In the genomic region with DNA sequence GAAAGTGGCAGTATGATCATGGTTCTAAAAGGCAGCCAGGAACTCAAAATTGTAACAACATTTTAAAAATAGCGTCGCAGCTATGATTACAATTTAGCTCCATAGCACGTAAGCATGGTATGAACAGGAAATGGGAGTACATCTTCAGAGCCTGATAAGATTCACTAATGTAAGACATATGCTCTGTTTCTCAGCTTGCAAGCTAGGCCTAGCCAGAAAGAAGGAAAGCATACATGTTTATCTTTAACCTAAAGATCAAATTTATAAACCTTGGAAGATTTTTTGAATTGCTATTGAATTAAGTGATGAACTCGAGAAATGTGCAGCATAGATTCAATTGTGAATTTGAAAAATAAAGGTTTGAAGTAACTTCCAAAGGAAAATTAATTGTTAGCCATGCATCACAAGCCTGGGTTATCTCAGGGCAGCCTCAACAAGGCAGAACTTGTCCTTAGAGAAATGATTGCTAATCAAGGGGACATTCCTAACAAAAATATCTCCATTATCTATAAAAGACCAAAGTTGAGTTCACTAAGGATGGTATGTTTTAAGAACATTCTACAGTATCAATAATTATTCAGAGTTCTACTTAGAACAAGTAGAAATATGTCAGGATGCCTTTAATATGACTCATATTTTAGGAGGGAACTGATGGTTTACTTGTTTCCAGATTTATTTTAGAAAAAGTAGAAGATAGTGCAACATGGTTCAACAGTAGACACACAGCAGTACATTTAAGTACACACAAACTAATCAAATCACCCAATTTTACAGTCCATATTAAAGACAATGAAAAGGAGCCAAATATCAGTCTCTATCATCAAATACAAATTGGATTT, we compare ENCODE assay signal across 15 cellular contexts. TPM values are rescaled to one million over a fixed set of nuclear protein-coding genes. Genes with fewer than 3 reads are reported as not detected.
DNase-seq lines count a peak whose midpoint lies in the region; ATAC-seq and TF ChIP-seq lines count a peak whose summit lies in the region.
"Had no signal": no experiment of that assay in that cellular context is flagged by ENCODE, and none has a peak within 500 bp of the region (broad histone marks: within the 10 kb centered on the region; RNA-seq: fewer than 3 reads in every experiment).

No MANE protein-coding gene starts in this region.

- H3K4me3 Mint-ChIP-seq in CD14-positive monocyte = no peak overlapping the region
- H3K4me3 Mint-ChIP-seq: activated CD4-positive, alpha-beta T cell treated with anti-CD3 and anti-CD28 coated beads, Interleukin-2, amount 10 ng/mL, durations not matched to agents 24 days and 14 days; activated T-helper 17 cell treated with anti-CD3 and anti-CD28 coated beads, Interleukin-2, amount 50 U/mL, for 72 hours had no signal

- H3K4me1 ChIP-seq in ascending aorta (peaks cover 4 to 15% of the 10 kb centered on the region in 2 donors), left ventricle myocardium inferior (peaks cover 42% of the 10 kb centered on the region)
- H3K4me1 ChIP-seq: body of pancreas had no signal

- H3K27me3 Mint-ChIP-seq in CD14-positive monocyte (ENCODE audit: low read depth in 3 of 3) = peaks cover 0 to 3% (median 2%) of the 10 kb centered on the region in 3 donors
- H3K27me3 Mint-ChIP-seq: activated T-helper 17 cell treated with anti-CD3 and anti-CD28 coated beads, Interleukin-2, amount 50 U/mL, for 72 hours had no signal

- peaks cover 0 to 5% (median 0%) of the 10 kb centered on the region in 7 donors for H3K9me3 Mint-ChIP-seq in CD14-positive monocyte
- H3K9me3 Mint-ChIP-seq: activated T-helper 17 cell treated with anti-CD3 and anti-CD28 coated beads, Interleukin-2, amount 50 U/mL, for 72 hours had no signal

- H3K27ac ChIP-seq in ascending aorta (peak overlapping the region; percentile 16 to 45), left ventricle myocardium inferior (replicated peaks) (peak overlapping the region; percentile 53), temporal lobe (ENCODE audit: low read depth, low read length) (peak overlapping the region; percentile 17)
- H3K27ac ChIP-seq: body of pancreas had no signal

- H3K4me1 Mint-ChIP-seq in CD14-positive monocyte = no peaks in the 10 kb centered on the region
- H3K4me1 Mint-ChIP-seq: activated CD4-positive, alpha-beta T cell treated with anti-CD3 and anti-CD28 coated beads, Interleukin-2, amount 10 ng/mL, durations not matched to agents 24 days and 14 days; activated T-helper 17 cell treated with anti-CD3 and anti-CD28 coated beads, Interleukin-2, amount 50 U/mL, for 72 hours had no signal

- no peaks in the 10 kb centered on the region for H3K36me3 Mint-ChIP-seq in CD14-positive monocyte

- H3K36me3 ChIP-seq in ascending aorta (no peaks in the 10 kb centered on the region), left ventricle myocardium inferior (no peaks in the 10 kb centered on the region)

- H3K27ac Mint-ChIP-seq in CD14-positive monocyte = no peak overlapping the region
- H3K27ac Mint-ChIP-seq: activated CD4-positive, alpha-beta T cell treated with anti-CD3 and anti-CD28 coated beads, Interleukin-2, amount 10 ng/mL, durations not matched to agents 24 days and 14 days; activated T-helper 17 cell treated with anti-CD3 and anti-CD28 coated beads, Interleukin-2, amount 50 U/mL, for 72 hours had no signal

- ATAC-seq in GM18517 (IDR thresholded peaks at IDR 0.05; ENCODE audit: unreplicated experiment) = no peak
- ATAC-seq: activated T-helper 17 cell treated with anti-CD3 and anti-CD28 coated beads, Interleukin-2, amount 50 U/mL, for 72 hours; body of pancreas; sciatic nerve had no signal

- H3K27me3 ChIP-seq in ascending aorta = no peaks in the 10 kb centered on the region
- H3K27me3 ChIP-seq in left ventricle myocardium inferior (ENCODE audit: low read depth) = no peaks in the 10 kb centered on the region
- H3K27me3 ChIP-seq: body of pancreas had no signal

- no peak overlapping the region for H3K4me3 ChIP-seq in ascending aorta
- H3K4me3 ChIP-seq in left ventricle myocardium inferior = no peak overlapping the region
- H3K4me3 ChIP-seq: body of pancreas had no signal

- peak; percentile 45 to 58 for DNase-seq in Kasumi-1 (lab: John Stamatoyannopoulos, UW)
- DNase-seq in ascending aorta (ENCODE audit: low spot score in 2 of 2) = no peak
- no peak for DNase-seq in left ventricle myocardium inferior
- DNase-seq in retina = no peak
- DNase-seq in DMS 273 treated with DMSO at 0.1 percent for 48 hours (lab: John Stamatoyannopoulos, UW) = no peak
- no peak for DNase-seq in CD14-positive monocyte (ENCODE audit: low spot score)
- DNase-seq: activated CD4-positive, alpha-beta T cell treated with anti-CD3 and anti-CD28 coated beads, Interleukin-2, amount 10 ng/mL, durations not matched to agents 24 days and 14 days; body of pancreas; COR-L47; Karpas-422; T-helper 1 cell had no signal

- intact Hi-C loops in ascending aorta (cut with DNase I) (no loop called here), left ventricle myocardium inferior (cut with micrococcal nuclease) (no loop called here), CD14-positive monocyte (cut with micrococcal nuclease) (no loop called here)

- H3K9me3 ChIP-seq in ascending aorta (no peaks in the 10 kb centered on the region), left ventricle myocardium inferior (replicated peaks) (peaks cover 2% of the 10 kb centered on the region)
- H3K9me3 ChIP-seq: body of pancreas had no signal

- TF ChIP-seq CTCF in ascending aorta (IDR thresholded peaks at IDR 0.05) = no peak
- no peak for TF ChIP-seq CTCF in left ventricle myocardium inferior (IDR thresholded peaks at IDR 0.05; ENCODE audit: borderline replicate concordance)
- TF ChIP-seq CTCF in CD14-positive monocyte (IDR thresholded peaks at IDR 0.05) = no peak

RNA-seq across cellular contexts. Expression of a gene that starts 38.8 kb away (rescaled TPM):
- total RNA-seq in ascending aorta (171 TPM), left ventricle myocardium inferior (187 TPM), temporal lobe (210 TPM)
- polyA plus RNA-seq in CD14-positive monocyte = 100 to 1,000 TPM; 224 to 322 TPM

Comparison
In these comparisons a context has a peak if more than half of its experiments do, and no peak if none do; other contexts are left out.
1. DNase-seq: peak in Kasumi-1 (2 of 2); none in ascending aorta (0 of 2), left ventricle myocardium inferior (single experiment), retina (single experiment), DMS 273 treated with DMSO at 0.1 percent for 48 hours (single experiment) and CD14-positive monocyte (single experiment).
2. Peak in every context shown above with its lines, with median percentiles within 50 percentile points of each other: H3K27ac ChIP-seq.